ENCODE assay signal across 9 cellular contexts in genomic region chr14:92649934-92650545, GRCh38.
DNase-seq lines count a peak whose midpoint lies in the region; ATAC-seq, FAIRE-seq and TF ChIP-seq lines count a peak whose summit lies in the region.
"Had no signal": no experiment of that assay in that cellular context is flagged by ENCODE, and none has a peak within 500 bp of the region (broad histone marks: within the 10 kb centered on the region; RNA-seq: fewer than 3 reads in every experiment).

No MANE protein-coding gene starts in this region.

- H3K9me3 ChIP-seq in CD4-positive, alpha-beta T cell (ENCODE audit: control insufficient read depth, low read length), result no peaks in the 10 kb centered on the region
- H3K9me3 ChIP-seq in fibroblast of lung (ENCODE audit: control insufficient read depth, insufficient read depth, low read depth, low read length), result no peaks in the 10 kb centered on the region
- no peaks in the 10 kb centered on the region for H3K9me3 ChIP-seq in pancreas
- H3K9me3 ChIP-seq in H9 (ENCODE audit: control insufficient read depth, low read depth, low read length), result no peaks in the 10 kb centered on the region

- H3K36me3 ChIP-seq in fibroblast of lung (ENCODE audit: control insufficient read depth, insufficient read depth, low read length), result peaks cover 12% of the 10 kb centered on the region
- no peaks in the 10 kb centered on the region for H3K36me3 ChIP-seq in pancreas
- H3K36me3 ChIP-seq in H7 (replicated peaks; ENCODE audit: control insufficient read depth, insufficient read depth, low read length), result no peaks in the 10 kb centered on the region

- peaks cover 30% of the 10 kb centered on the region for H3K36me3 Mint-ChIP-seq in CD4-positive, alpha-beta T cell (ENCODE audit: low read depth)
- H3K36me3 Mint-ChIP-seq in H9 (ENCODE audit: insufficient read depth in 1 of 3, low read depth in 3 of 3), result peaks cover 0 to 3% (median 0%) of the 10 kb centered on the region in 3 experiments; a peak in 2 of 7 replicates

- no peak overlapping the region for H2BK12ac ChIP-seq in H9 (ENCODE audit: insufficient read length, low read depth, low read length)

- H3K27ac Mint-ChIP-seq in CD4-positive, alpha-beta T cell, result peak overlapping the region; percentile 97
- no peak overlapping the region for H3K27ac Mint-ChIP-seq in H9

- H3K9me3 Mint-ChIP-seq in CD4-positive, alpha-beta T cell, result no peaks in the 10 kb centered on the region
- H3K9me3 Mint-ChIP-seq in H9, result no peaks in the 10 kb centered on the region

- H3K4me3 ChIP-seq in fibroblast of lung (replicated peaks in 1 of 4; ENCODE audit: control extremely low read depth in 1 of 4, insufficient read depth in 1 of 4, low read depth in 3 of 4, low read length in 4 of 4) (no peak overlapping the region), pancreas (no peak overlapping the region), H7 (ENCODE audit: insufficient read depth, low read depth, low read length) (no peak overlapping the region)
- H3K4me3 ChIP-seq: K562 had no signal

- no peak overlapping the region for H3K18ac ChIP-seq in H9 (ENCODE audit: insufficient read length, low read depth, low read length)

- H3K79me2 ChIP-seq in fibroblast of lung (ENCODE audit: control insufficient read depth, insufficient read depth, low read length) (no peaks in the 10 kb centered on the region), H9 (ENCODE audit: insufficient read depth, low read length) (no peaks in the 10 kb centered on the region)

- H2AFZ ChIP-seq in fibroblast of lung (ENCODE audit: low read length), result no peak overlapping the region
- no peak overlapping the region for H2AFZ ChIP-seq in H9 (ENCODE audit: low read length)

- H2BK15ac ChIP-seq in H9 (ENCODE audit: low read depth, low read length), result no peak overlapping the region

- peak overlapping the region; percentile 99 for H3K4me3 Mint-ChIP-seq in CD4-positive, alpha-beta T cell
- H3K4me3 Mint-ChIP-seq in H9, result no peak overlapping the region

- no peak for ATAC-seq in CD4-positive, alpha-beta T cell (ENCODE audit: poor library complexity)
- peak in 3 of 4 donors; percentile 37 to 60 (median 40) for ATAC-seq in pancreas
- ATAC-seq: K562 had no signal

- H3K27me3 ChIP-seq in CD4-positive, alpha-beta T cell (ENCODE audit: control insufficient read depth, insufficient read depth, low read length), result no peaks in the 10 kb centered on the region
- H3K27me3 ChIP-seq in fibroblast of lung (ENCODE audit: control insufficient read depth, insufficient read depth, low read length), result no peaks in the 10 kb centered on the region
- H3K27me3 ChIP-seq in pancreas, result no peaks in the 10 kb centered on the region
- H3K27me3 ChIP-seq in H9 (ENCODE audit: insufficient read depth, low read length), result no peaks in the 10 kb centered on the region
- H3K27me3 ChIP-seq in H7 (ENCODE audit: control insufficient read depth, insufficient read depth, low read length), result no peaks in the 10 kb centered on the region

- CTCF ChIA-PET in CD4-positive, alpha-beta T cell (lab: Charles Lee), result interaction anchor here (1.8 kb wide), 1 partner anchor 36 kb away, joined by 14 read pairs; no protein-coding TSS in a partner anchor

- H3K27me3 Mint-ChIP-seq in CD4-positive, alpha-beta T cell, result no peaks in the 10 kb centered on the region
- peaks cover 2% of the 10 kb centered on the region for H3K27me3 Mint-ChIP-seq in H9 (ENCODE audit: low read depth)

- no peak overlapping the region for H2BK20ac ChIP-seq in H9 (ENCODE audit: low read depth, low read length, poor library complexity, severe bottlenecking)

- intact Hi-C loops in CD4-positive, alpha-beta T cell (cut with DNase I, micrococcal nuclease), result loop anchor here (2.0 to 10.0 kb wide), 3 partner anchors 37 to 105 kb away; no protein-coding TSS in a partner anchor
- intact Hi-C loops in pancreas (cut with DNase I), result no loop called here

- no peak overlapping the region for H4K8ac ChIP-seq in H9 (replicated peaks; ENCODE audit: insufficient read length, low read depth, low read length)

- no peak overlapping the region for H4K5ac ChIP-seq in H9 (ENCODE audit: insufficient read length, low read depth, low read length)

- peak overlapping the region; percentile 90 for H3K27ac ChIP-seq in CD4-positive, alpha-beta T cell (ENCODE audit: low read depth, low read length)
- H3K27ac ChIP-seq in fibroblast of lung (ENCODE audit: insufficient read depth, low read length) (peak overlapping the region; percentile 91), pancreas (peak overlapping the region in 1 of 4 donors; percentile 31), H9 (ENCODE audit: insufficient read length, low read depth, low read length) (no peak overlapping the region)

- H2AK5ac ChIP-seq in H9 (ENCODE audit: insufficient read length, low read length), result no peak overlapping the region

- POLR2A ChIA-PET in CD4-positive, alpha-beta T cell (lab: Charles Lee), result interaction anchor here (1.2 to 5.6 kb wide), 7 partner anchors 19 to 115 kb away, joined by 4 to 154 read pairs (median 9); no protein-coding TSS in a partner anchor

- H3K4me1 Mint-ChIP-seq in CD4-positive, alpha-beta T cell (ENCODE audit: low read depth), result peaks cover 76% of the 10 kb centered on the region
- H3K4me1 Mint-ChIP-seq in H9, result 0 out of 4 replicates have a peak, but pooled peaks cover 0 to 2% of the 10 kb centered on the region in 2 experiments

- no peak overlapping the region for H2BK5ac ChIP-seq in H9 (ENCODE audit: insufficient read length, low read length)

- H3K23me2 ChIP-seq in H9 (ENCODE audit: insufficient read length, low read depth, low read length, poor library complexity, severe bottlenecking), result no peaks in the 10 kb centered on the region

- no peak overlapping the region; the same call in 1 of the 2 replicates for H3K14ac ChIP-seq in H9 (ENCODE audit: insufficient read depth, low read length)

- H3K79me1 ChIP-seq in H9 (ENCODE audit: insufficient read depth, low read depth, low read length, poor library complexity, severe bottlenecking), result no peaks in the 10 kb centered on the region

- DNase-seq in CD4-positive, alpha-beta T cell, result no peak
- DNase-seq in SKM-1 treated with dmso at 0.1 percent for 144 hours (lab: John Stamatoyannopoulos, UW; ENCODE audit: unreplicated experiment) (peak; percentile 79), fibroblast of lung (ENCODE audit: low read depth in 2 of 2) (peak; percentile 80 to 97), pancreas (peak in 1 of 6 donors; percentile 39), H9 (no peak), H7 (no peak), NCI-H2029 treated with DMSO at 0.1 percent for 48 hours (lab: John Stamatoyannopoulos, UW) (no peak)
- DNase-seq in central memory CD4-positive, alpha-beta T cell, result no peak

- 72 to 75% methylated on average over 17 of the region's 17 CpGs for WGBS in pancreas, 2 donors
- WGBS in H9 (ENCODE audit: extremely low coverage, insufficient read length, low lambda C conversion rate), result no CpG with 5 or more reads among the region's 17 CpGs

- H3K23ac ChIP-seq in H9 (ENCODE audit: insufficient read length, low read depth, low read length), result no peak overlapping the region

- H3K56ac ChIP-seq in H9 (ENCODE audit: insufficient read length, low read depth, low read length), result no peak overlapping the region

- H3T11ph ChIP-seq in H9 (ENCODE audit: low read length), result no peak overlapping the region

- H3K4ac ChIP-seq in H9 (ENCODE audit: low read depth, low read length), result no peak overlapping the region

- H4K91ac ChIP-seq in H9 (ENCODE audit: insufficient read length, low read depth, low read length), result no peak overlapping the region

- H3K4me1 ChIP-seq in fibroblast of lung (ENCODE audit: control insufficient read depth, extremely low read depth, insufficient read depth, low read length) (peaks cover 33% of the 10 kb centered on the region), pancreas (no peaks in the 10 kb centered on the region), H9 (ENCODE audit: insufficient read depth, low read length) (no peaks in the 10 kb centered on the region)

- no peak for TF ChIP-seq CTCF in CD4-positive, alpha-beta T cell (IDR thresholded peaks at IDR 0.05)
- TF ChIP-seq CTCF in fibroblast of lung (conservative IDR thresholded peaks at IDR 0.05 in 1 of 2, IDR thresholded peaks at IDR 0.05 in 1 of 2; ENCODE audit: low read depth in 1 of 2, low read length in 2 of 2), result no peak
- TF ChIP-seq CTCF in pancreas (IDR thresholded peaks at IDR 0.05), result no peak
- TF ChIP-seq CTCF in H9 (conservative IDR thresholded peaks at IDR 0.05), result no peak

- H3K9ac ChIP-seq in fibroblast of lung (ENCODE audit: insufficient read depth, low read length), result no peak overlapping the region
- no peak overlapping the region for H3K9ac ChIP-seq in H9 (ENCODE audit: extremely low read depth, insufficient read length, low read length)

- H4K20me1 ChIP-seq in fibroblast of lung (ENCODE audit: control insufficient read depth, extremely low read depth, insufficient read depth, low read length) (no peaks in the 10 kb centered on the region), H9 (ENCODE audit: control insufficient read depth, insufficient read depth, insufficient read length) (no peaks in the 10 kb centered on the region)

- no peak for FAIRE-seq in pancreas (lab: Jason Lieb, UNC)
- FAIRE-seq: K562 had no signal

- H3K4me2 ChIP-seq in fibroblast of lung (ENCODE audit: extremely low read depth, insufficient read depth, low read length) (peak overlapping the region; percentile 23), H9 (ENCODE audit: insufficient read depth, insufficient read length, low read length) (no peak overlapping the region)

- no peak overlapping the region for H2BK120ac ChIP-seq in H9 (ENCODE audit: low read depth, low read length, poor library complexity, severe bottlenecking)

Comparison
In these comparisons a context has a peak if more than half of its experiments do, and no peak if none do; other contexts are left out.
1. DNase-seq: peak in SKM-1 treated with dmso at 0.1 percent for 144 hours (single experiment) and fibroblast of lung (2 of 2); none in CD4-positive, alpha-beta T cell (0 of 10), H9 (single experiment), H7 (single experiment), NCI-H2029 treated with DMSO at 0.1 percent for 48 hours (single experiment) and central memory CD4-positive, alpha-beta T cell (single experiment).
2. intact Hi-C loops: an anchor here in CD4-positive, alpha-beta T cell (2.0 to 10.0 kb wide); none called in pancreas.